Comparison of ENCODE assay signal across 27 cellular contexts in genomic region chr1:89888480-89889335, GRCh38.
A peak's percentile ranks its signal among the peaks of the same experiment; 100 is the strongest.
DNase-seq lines count a peak whose midpoint lies in the region; ATAC-seq, FAIRE-seq and TF ChIP-seq lines count a peak whose summit lies in the region.
"Had no signal": no experiment of that assay in that cellular context is flagged by ENCODE, and none has a peak within 500 bp of the region (broad histone marks: within the 10 kb centered on the region; RNA-seq: fewer than 3 reads in every experiment).

No MANE protein-coding gene starts in this region.

- peaks cover 8 to 31% (median 14%) of the 10 kb centered on the region in 3 donors for H3K36me3 Mint-ChIP-seq in CD8-positive, alpha-beta memory T cell
- peaks cover 5% of the 10 kb centered on the region; the same call in 1 of the 2 replicates for H3K36me3 Mint-ChIP-seq in HFFc6 (ENCODE audit: low read depth)
- peaks cover 55% of the 10 kb centered on the region for H3K36me3 Mint-ChIP-seq in CD4-positive, alpha-beta T cell (ENCODE audit: low read depth)

- peaks cover 31 to 43% (median 33%) of the 10 kb centered on the region in 3 donors for H3K4me1 Mint-ChIP-seq in CD8-positive, alpha-beta memory T cell
- peaks cover 92% of the 10 kb centered on the region for H3K4me1 Mint-ChIP-seq in HFFc6 (ENCODE audit: low read depth)
- peaks cover 48% of the 10 kb centered on the region for H3K4me1 Mint-ChIP-seq in CD4-positive, alpha-beta T cell (ENCODE audit: low read depth)

- H3K9ac ChIP-seq in keratinocyte (ENCODE audit: control insufficient read depth, extremely low read depth, insufficient read depth, low read length): no peak overlapping the region

- no peak overlapping the region for H2AFZ ChIP-seq in keratinocyte (ENCODE audit: control insufficient read depth, low read length)

- H3K4me2 ChIP-seq in keratinocyte (ENCODE audit: control insufficient read depth, extremely low read depth, insufficient read depth, low read depth, low read length): no peak overlapping the region

- dilution Hi-C loops in keratinocyte (cut with MboI; ENCODE audit: extremely low pct_ligation_motif_present, low sequenced_read_pairs): no loop called here

- no peak for ATAC-seq in SK-N-SH treated with all-trans-retinoic acid at 6 μM for 48 hours
- no peak for ATAC-seq in CD4-positive, alpha-beta T cell (ENCODE audit: poor library complexity)
- no peak for ATAC-seq in heart right ventricle
- no peak for ATAC-seq in GM21737 (IDR thresholded peaks at IDR 0.05; ENCODE audit: unreplicated experiment)
- ATAC-seq: activated CD4-positive, alpha-beta T cell treated with anti-CD3 and anti-CD28 coated beads for 36 hours; activated CD8-positive, alpha-beta T cell treated with anti-CD3 and anti-CD28 coated beads for 36 hours had no signal

- H3K4me3 ChIP-seq in CD8-positive, alpha-beta memory T cell (ENCODE audit: low read length): no peak overlapping the region
- H3K4me3 ChIP-seq in keratinocyte (ENCODE audit: control insufficient read depth in 2 of 3, extremely low read depth in 1 of 3, insufficient read depth in 2 of 3, low read depth in 1 of 3, low read length in 3 of 3) (no peak overlapping the region), heart right ventricle (no peak overlapping the region)
- H3K4me3 ChIP-seq: breast epithelium, left ventricle myocardium inferior, ovary, skin epidermis had no signal

- no peaks in the 10 kb centered on the region for H3K36me3 ChIP-seq in CD8-positive, alpha-beta memory T cell (ENCODE audit: insufficient read depth, low read length)
- H3K36me3 ChIP-seq in keratinocyte (ENCODE audit: control insufficient read depth in 2 of 2, extremely low read depth in 1 of 2, insufficient read depth in 2 of 2, low read length in 2 of 2) (no peaks in the 10 kb centered on the region), heart right ventricle (no peaks in the 10 kb centered on the region)
- H3K36me3 ChIP-seq: breast epithelium, left ventricle myocardium inferior, ovary had no signal

- no peak for TF ChIP-seq CTCF in HFFc6 (IDR thresholded peaks at IDR 0.05)
- no peak for TF ChIP-seq CTCF in keratinocyte (optimal IDR thresholded peaks at IDR 0.05 in 1 of 3, IDR thresholded peaks at IDR 0.05 in 1 of 3, conservative IDR thresholded peaks at IDR 0.05 in 1 of 3; ENCODE audit: extremely low read depth in 1 of 3, insufficient read depth in 2 of 3, low read length in 3 of 3)
- TF ChIP-seq CTCF in CD4-positive, alpha-beta T cell (IDR thresholded peaks at IDR 0.05): no peak
- no peak for TF ChIP-seq CTCF in heart right ventricle (IDR thresholded peaks at IDR 0.05)

- H3K27ac Mint-ChIP-seq in CD8-positive, alpha-beta memory T cell: no peak overlapping the region
- peak overlapping the region; percentile 57 for H3K27ac Mint-ChIP-seq in HFFc6
- H3K27ac Mint-ChIP-seq in CD4-positive, alpha-beta T cell: no peak overlapping the region
- H3K27ac Mint-ChIP-seq: activated CD4-positive, alpha-beta T cell treated with anti-CD3 and anti-CD28 coated beads for 36 hours; activated CD8-positive, alpha-beta T cell treated with anti-CD3 and anti-CD28 coated beads for 36 hours; activated T-helper 1 cell treated with anti-CD3 and anti-CD28 coated beads, Interleukin-12 subunit alpha, Interleukin-12 subunit beta, Interleukin-2, Interleukin-4 antibody, amounts not matched to agents 30 ng/mL and 10 ng/mL and 1 ng/mL, durations not matched to agents 14 hours and 24 hours and 36 hours had no signal

- H3K4me1 ChIP-seq in CD8-positive, alpha-beta memory T cell (ENCODE audit: insufficient read depth, low read length): no peaks in the 10 kb centered on the region
- H3K4me1 ChIP-seq in keratinocyte (ENCODE audit: control insufficient read depth, extremely low read depth, insufficient read depth, low read length) (peaks cover 57% of the 10 kb centered on the region), heart right ventricle (peaks cover 0 to 27% (median 0%) of the 10 kb centered on the region in 9 donors)
- H3K4me1 ChIP-seq: breast epithelium had no signal

- FAIRE-seq in keratinocyte (lab: Jason Lieb, UNC): no peak
- FAIRE-seq: D721Med had no signal

- no peaks in the 10 kb centered on the region for H3K9me3 Mint-ChIP-seq in CD8-positive, alpha-beta memory T cell
- H3K9me3 Mint-ChIP-seq in HFFc6: no peaks in the 10 kb centered on the region
- H3K9me3 Mint-ChIP-seq in CD4-positive, alpha-beta T cell: no peaks in the 10 kb centered on the region
- H3K9me3 Mint-ChIP-seq: activated CD8-positive, alpha-beta T cell treated with anti-CD3 and anti-CD28 coated beads for 36 hours; activated T-helper 1 cell treated with anti-CD3 and anti-CD28 coated beads, Interleukin-12 subunit alpha, Interleukin-12 subunit beta, Interleukin-2, Interleukin-4 antibody, amounts not matched to agents 30 ng/mL and 10 ng/mL and 1 ng/mL, durations not matched to agents 14 hours and 24 hours and 36 hours; neural crest cell had no signal

- POLR2A ChIA-PET in CD8-positive, alpha-beta memory T cell (lab: Charles Lee): no interaction called here
- POLR2A ChIA-PET in CD4-positive, alpha-beta T cell (lab: Charles Lee): no interaction called here

- CTCF ChIA-PET in CD8-positive, alpha-beta memory T cell (lab: Charles Lee): no interaction called here
- CTCF ChIA-PET in CD4-positive, alpha-beta T cell (lab: Charles Lee): no interaction called here

- H3K27me3 ChIP-seq in CD8-positive, alpha-beta memory T cell (ENCODE audit: insufficient read depth, low read length, poor library complexity, severe bottlenecking): no peaks in the 10 kb centered on the region
- H3K27me3 ChIP-seq in keratinocyte (ENCODE audit: control insufficient read depth, extremely low read depth, insufficient read depth, low read length) (no peaks in the 10 kb centered on the region), heart right ventricle (no peaks in the 10 kb centered on the region)
- no peaks in the 10 kb centered on the region for H3K27me3 ChIP-seq in CD4-positive, alpha-beta T cell (ENCODE audit: control insufficient read depth, insufficient read depth, low read length)
- H3K27me3 ChIP-seq: breast epithelium, ovary had no signal

- WGBS in heart right ventricle, 2 donors: 85 to 87% methylated on average over 5 of the region's 5 CpGs

- no peak for DNase-seq in CD8-positive, alpha-beta memory T cell
- DNase-seq in HFFc6: no peak
- no peak for DNase-seq in keratinocyte (ENCODE audit: low read depth, low spot score)
- DNase-seq in NCI-H1105 treated with DMSO at 0.1 percent for 48 hours (lab: John Stamatoyannopoulos, UW): no peak
- no peak for DNase-seq in CD4-positive, alpha-beta T cell
- DNase-seq in heart right ventricle: no peak
- DNase-seq: activated CD4-positive, alpha-beta T cell treated with anti-CD3 and anti-CD28 coated beads for 36 hours; activated CD8-positive, alpha-beta memory T cell treated with anti-CD3 and anti-CD28 coated beads, Interleukin-2, amount 50 U/mL, for 48 hours; activated CD8-positive, alpha-beta T cell treated with anti-CD3 and anti-CD28 coated beads for 36 hours; activated naive CD4-positive, alpha-beta T cell treated with Interleukin-2 at 50 U/mL for 16 hours; amygdala; C1 segment of cervical spinal cord; glutamatergic neuron; left ventricle myocardium inferior; NCI-H2107; NCI-H446 treated with DMSO at 0.1 percent for 48 hours; NCI-H774; ovary; stimulated activated naive CD4-positive, alpha-beta T cell; T-helper 2 cell had no signal

- intact Hi-C loops in CD4-positive, alpha-beta T cell (cut with DNase I, micrococcal nuclease): no loop called here
- intact Hi-C loops in heart right ventricle (cut with DNase I): no loop called here

- H3K9me1 ChIP-seq in keratinocyte (ENCODE audit: control insufficient read depth, extremely low read depth, insufficient read depth, low read length): no peaks in the 10 kb centered on the region

- H3K79me2 ChIP-seq in keratinocyte (ENCODE audit: control insufficient read depth, insufficient read depth, low read length): peaks cover 6% of the 10 kb centered on the region

- H3K4me3 Mint-ChIP-seq in CD8-positive, alpha-beta memory T cell: no peak overlapping the region
- H3K4me3 Mint-ChIP-seq in HFFc6: no peak overlapping the region
- no peak overlapping the region for H3K4me3 Mint-ChIP-seq in CD4-positive, alpha-beta T cell
- H3K4me3 Mint-ChIP-seq: activated CD4-positive, alpha-beta T cell treated with anti-CD3 and anti-CD28 coated beads for 36 hours; activated CD8-positive, alpha-beta T cell treated with anti-CD3 and anti-CD28 coated beads for 36 hours; activated T-helper 1 cell treated with anti-CD3 and anti-CD28 coated beads, Interleukin-12 subunit alpha, Interleukin-12 subunit beta, Interleukin-2, Interleukin-4 antibody, amounts not matched to agents 30 ng/mL and 10 ng/mL and 1 ng/mL, durations not matched to agents 14 hours and 24 hours and 36 hours; neural crest cell had no signal

- no peaks in the 10 kb centered on the region for H3K27me3 Mint-ChIP-seq in CD8-positive, alpha-beta memory T cell
- H3K27me3 Mint-ChIP-seq in HFFc6 (ENCODE audit: insufficient read depth): no peaks in the 10 kb centered on the region; the same call in 1 of the 2 replicates
- no peaks in the 10 kb centered on the region for H3K27me3 Mint-ChIP-seq in CD4-positive, alpha-beta T cell
- H3K27me3 Mint-ChIP-seq: activated CD4-positive, alpha-beta T cell treated with anti-CD3 and anti-CD28 coated beads for 36 hours; activated CD8-positive, alpha-beta T cell treated with anti-CD3 and anti-CD28 coated beads for 36 hours had no signal

- H3K27ac ChIP-seq in CD8-positive, alpha-beta memory T cell (ENCODE audit: low read depth, low read length): peak overlapping the region; percentile 39
- H3K27ac ChIP-seq in keratinocyte (ENCODE audit: control insufficient read depth, insufficient read depth, low read length): peak overlapping the region; percentile 57
- no peak overlapping the region for H3K27ac ChIP-seq in CD4-positive, alpha-beta T cell (ENCODE audit: low read depth, low read length)
- no peak overlapping the region for H3K27ac ChIP-seq in heart right ventricle
- H3K27ac ChIP-seq: breast epithelium, left ventricle myocardium inferior, ovary, skin epidermis had no signal

- no peaks in the 10 kb centered on the region for H3K9me3 ChIP-seq in CD8-positive, alpha-beta memory T cell (ENCODE audit: low read length)
- H3K9me3 ChIP-seq in keratinocyte (ENCODE audit: control insufficient read depth, low read depth, low read length) (no peaks in the 10 kb centered on the region), heart right ventricle (no peaks in the 10 kb centered on the region)
- H3K9me3 ChIP-seq in CD4-positive, alpha-beta T cell (ENCODE audit: control insufficient read depth, low read length): no peaks in the 10 kb centered on the region
- H3K9me3 ChIP-seq: breast epithelium, left ventricle myocardium inferior, ovary had no signal

- no peaks in the 10 kb centered on the region for H4K20me1 ChIP-seq in keratinocyte (ENCODE audit: control insufficient read depth, extremely low read depth, insufficient read depth, low read length)

TF ChIP-seq in SK-N-SH treated with all-trans-retinoic acid at 6 μM for 48 hours, 23 proteins besides CTCF, POLR2A, EP300 and RAD21:
- TF ChIP-seq GLIS3 (CRISPR knock-in tag; IDR thresholded peaks at IDR 0.05) (no peak), TCF4 (CRISPR knock-in tag; IDR thresholded peaks at IDR 0.05; ENCODE audit: borderline replicate concordance) (peak; percentile 17; the same call in 1 of the 2 replicates)

Comparison
In these comparisons a context has a peak if more than half of its experiments do, and no peak if none do; other contexts are left out.
1. H3K27ac ChIP-seq: peak in CD8-positive, alpha-beta memory T cell (single experiment) and keratinocyte (single experiment); none in CD4-positive, alpha-beta T cell (single experiment) and heart right ventricle (0 of 10).